ENCODE assay signal across 1 cellular context in genomic region chr5:150510460-150511263, GRCh38.
TF ChIP-seq lines count a peak whose summit lies in the region.

No MANE protein-coding gene starts in this region.

TF ChIP-seq in HepG2, 621 proteins besides CTCF, POLR2A, EP300 and RAD21 (continued from another document and continues in another):
- TF ChIP-seq ZBTB33 (CRISPR knock-in tag; IDR thresholded peaks at IDR 0.05), result peak; percentile 46; the same call in 1 of the 2 replicates
- no peak for TF ChIP-seq SNAPC2 (CRISPR knock-in tag; IDR thresholded peaks at IDR 0.05)
- no peak for TF ChIP-seq ZNF773 (CRISPR knock-in tag; IDR thresholded peaks at IDR 0.05; ENCODE audit: borderline replicate concordance)
- no peak for TF ChIP-seq HNRNPH1 (optimal IDR thresholded peaks at IDR 0.05; ENCODE audit: low read depth, low read length)
- TF ChIP-seq ZNF431 (CRISPR knock-in tag; IDR thresholded peaks at IDR 0.05; ENCODE audit: borderline replicate concordance, low read depth), result no peak
- TF ChIP-seq, protein P1, sequence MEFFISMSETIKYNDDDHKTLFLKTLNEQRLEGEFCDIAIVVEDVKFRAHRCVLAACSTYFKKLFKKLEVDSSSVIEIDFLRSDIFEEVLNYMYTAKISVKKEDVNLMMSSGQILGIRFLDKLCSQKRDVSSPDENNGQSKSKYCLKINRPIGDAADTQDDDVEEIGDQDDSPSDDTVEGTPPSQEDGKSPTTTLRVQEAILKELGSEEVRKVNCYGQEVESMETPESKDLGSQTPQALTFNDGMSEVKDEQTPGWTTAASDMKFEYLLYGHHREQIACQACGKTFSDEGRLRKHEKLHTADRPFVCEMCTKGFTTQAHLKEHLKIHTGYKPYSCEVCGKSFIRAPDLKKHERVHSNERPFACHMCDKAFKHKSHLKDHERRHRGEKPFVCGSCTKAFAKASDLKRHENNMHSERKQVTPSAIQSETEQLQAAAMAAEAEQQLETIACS (CRISPR knock-in tag; IDR thresholded peaks at IDR 0.05), result no peak
- no peak for TF ChIP-seq ZNF138 (CRISPR knock-in tag; IDR thresholded peaks at IDR 0.05; ENCODE audit: low read depth)
- TF ChIP-seq ZNF160 (CRISPR knock-in tag; IDR thresholded peaks at IDR 0.05), result no peak
- TF ChIP-seq ZSCAN22 (CRISPR knock-in tag; IDR thresholded peaks at IDR 0.05), result 0 out of 2 replicates have a peak, but pooled peaks have one; percentile 27
- peak; percentile 47; the same call in 1 of the 2 replicates for TF ChIP-seq KDM2A (CRISPR knock-in tag; IDR thresholded peaks at IDR 0.05; ENCODE audit: borderline replicate concordance, low read depth)
- TF ChIP-seq MXD3 (CRISPR knock-in tag; IDR thresholded peaks at IDR 0.05), result no peak
- TF ChIP-seq NCOR1 (IDR thresholded peaks at IDR 0.05; ENCODE audit: borderline replicate concordance, low read length), result peak; percentile 70; the same call in 1 of the 2 replicates
- 0 out of 2 replicates have a peak, but pooled peaks have one; percentile 64 for TF ChIP-seq ZNF33A (CRISPR knock-in tag; IDR thresholded peaks at IDR 0.05; ENCODE audit: borderline replicate concordance)
- TF ChIP-seq, protein P2, sequence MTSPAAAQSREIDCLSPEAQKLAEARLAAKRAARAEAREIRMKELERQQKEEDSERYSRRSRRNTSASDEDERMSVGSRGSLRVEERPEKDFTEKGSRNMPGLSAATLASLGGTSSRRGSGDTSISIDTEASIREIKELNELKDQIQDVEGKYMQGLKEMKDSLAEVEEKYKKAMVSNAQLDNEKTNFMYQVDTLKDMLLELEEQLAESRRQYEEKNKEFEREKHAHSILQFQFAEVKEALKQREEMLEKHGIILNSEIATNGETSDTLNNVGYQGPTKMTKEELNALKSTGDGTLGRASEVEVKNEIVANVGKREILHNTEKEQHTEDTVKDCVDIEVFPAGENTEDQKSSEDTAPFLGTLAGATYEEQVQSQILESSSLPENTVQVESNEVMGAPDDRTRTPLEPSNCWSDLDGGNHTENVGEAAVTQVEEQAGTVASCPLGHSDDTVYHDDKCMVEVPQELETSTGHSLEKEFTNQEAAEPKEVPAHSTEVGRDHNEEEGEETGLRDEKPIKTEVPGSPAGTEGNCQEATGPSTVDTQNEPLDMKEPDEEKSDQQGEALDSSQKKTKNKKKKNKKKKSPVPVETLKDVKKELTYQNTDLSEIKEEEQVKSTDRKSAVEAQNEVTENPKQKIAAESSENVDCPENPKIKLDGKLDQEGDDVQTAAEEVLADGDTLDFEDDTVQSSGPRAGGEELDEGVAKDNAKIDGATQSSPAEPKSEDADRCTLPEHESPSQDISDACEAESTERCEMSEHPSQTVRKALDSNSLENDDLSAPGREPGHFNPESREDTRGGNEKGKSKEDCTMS (CRISPR knock-in tag; conservative IDR thresholded peaks at IDR 0.05), result no peak
- TF ChIP-seq ARNT2 (CRISPR knock-in tag; IDR thresholded peaks at IDR 0.05; ENCODE audit: low read depth), result no peak
- TF ChIP-seq GATAD1 (CRISPR knock-in tag; IDR thresholded peaks at IDR 0.05), result peak; percentile 36
- peak; percentile 97 for TF ChIP-seq PATZ1 (CRISPR knock-in tag; IDR thresholded peaks at IDR 0.05)
- TF ChIP-seq MIXL1 (CRISPR knock-in tag; IDR thresholded peaks at IDR 0.05), result 0 out of 2 replicates have a peak, but pooled peaks have one; percentile 56
- no peak for TF ChIP-seq ZNF841 (CRISPR knock-in tag; IDR thresholded peaks at IDR 0.05; ENCODE audit: borderline replicate concordance)
- no peak for TF ChIP-seq ZFP36L1 (CRISPR knock-in tag; IDR thresholded peaks at IDR 0.05)
- TF ChIP-seq ZNF784 (CRISPR knock-in tag; IDR thresholded peaks at IDR 0.05; ENCODE audit: borderline replicate concordance), result peak; percentile 65; the same call in 1 of the 2 replicates
- no peak for TF ChIP-seq ZNF253 (CRISPR knock-in tag; IDR thresholded peaks at IDR 0.05; ENCODE audit: borderline replicate concordance)
- TF ChIP-seq FOXJ3 (CRISPR knock-in tag; IDR thresholded peaks at IDR 0.05; ENCODE audit: borderline replicate concordance), result peak; percentile 74; the same call in 1 of the 2 replicates
- peak; percentile 82 for TF ChIP-seq ZFX (CRISPR knock-in tag; IDR thresholded peaks at IDR 0.05; ENCODE audit: low read depth)
- TF ChIP-seq SRSF9 (IDR thresholded peaks at IDR 0.05; ENCODE audit: borderline replicate concordance, insufficient read depth, low read depth, low read length, poor library complexity, severe bottlenecking), result no peak
- TF ChIP-seq MNT (IDR thresholded peaks at IDR 0.05), result no peak
- no peak for TF ChIP-seq REL (CRISPR knock-in tag; conservative IDR thresholded peaks at IDR 0.05)
- no peak for TF ChIP-seq SNRNP70 (IDR thresholded peaks at IDR 0.05; ENCODE audit: low read depth, low read length)
- TF ChIP-seq ZNF441 (CRISPR knock-in tag; IDR thresholded peaks at IDR 0.05; ENCODE audit: borderline replicate concordance), result 0 out of 2 replicates have a peak, but pooled peaks have one; percentile 37
- no peak for TF ChIP-seq ZNF589 (CRISPR knock-in tag; conservative IDR thresholded peaks at IDR 0.05)
- no peak for TF ChIP-seq TERF1 (CRISPR knock-in tag; IDR thresholded peaks at IDR 0.05)
- TF ChIP-seq RXRA (CRISPR knock-in tag; IDR thresholded peaks at IDR 0.05), result peak; percentile 93
- no peak for TF ChIP-seq HES4 (CRISPR knock-in tag; IDR thresholded peaks at IDR 0.05; ENCODE audit: borderline replicate concordance)
- no peak for TF ChIP-seq RBAK (CRISPR knock-in tag; IDR thresholded peaks at IDR 0.05)
- TF ChIP-seq EEA1 (CRISPR knock-in tag; IDR thresholded peaks at IDR 0.05; ENCODE audit: borderline replicate concordance), result no peak
- TF ChIP-seq NCOA2 (CRISPR knock-in tag; IDR thresholded peaks at IDR 0.05), result peak; percentile 82
- TF ChIP-seq TBP (CRISPR knock-in tag; IDR thresholded peaks at IDR 0.05), result no peak
- TF ChIP-seq ZNF598 (CRISPR knock-in tag; IDR thresholded peaks at IDR 0.05; ENCODE audit: borderline replicate concordance), result no peak
- peak; percentile 16; the same call in 1 of the 2 replicates for TF ChIP-seq BRD4 (CRISPR knock-in tag; IDR thresholded peaks at IDR 0.05)
- TF ChIP-seq TBX3 (IDR thresholded peaks at IDR 0.05; ENCODE audit: borderline replicate concordance), result no peak
- TF ChIP-seq, protein P3, sequence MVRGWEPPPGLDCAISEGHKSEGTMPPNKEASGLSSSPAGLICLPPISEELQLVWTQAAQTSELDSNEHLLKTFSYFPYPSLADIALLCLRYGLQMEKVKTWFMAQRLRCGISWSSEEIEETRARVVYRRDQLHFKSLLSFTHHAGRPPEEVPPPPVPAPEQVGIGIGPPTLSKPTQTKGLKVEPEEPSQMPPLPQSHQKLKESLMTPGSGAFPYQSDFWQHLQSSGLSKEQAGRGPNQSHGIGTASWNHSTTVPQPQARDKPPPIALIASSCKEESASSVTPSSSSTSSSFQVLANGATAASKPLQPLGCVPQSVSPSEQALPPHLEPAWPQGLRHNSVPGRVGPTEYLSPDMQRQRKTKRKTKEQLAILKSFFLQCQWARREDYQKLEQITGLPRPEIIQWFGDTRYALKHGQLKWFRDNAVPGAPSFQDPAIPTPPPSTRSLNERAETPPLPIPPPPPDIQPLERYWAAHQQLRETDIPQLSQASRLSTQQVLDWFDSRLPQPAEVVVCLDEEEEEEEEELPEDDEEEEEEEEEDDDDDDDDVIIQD (CRISPR knock-in tag; IDR thresholded peaks at IDR 0.05; ENCODE audit: low read depth), result peak; percentile 70
- no peak for TF ChIP-seq RBM22 (optimal IDR thresholded peaks at IDR 0.05; ENCODE audit: low read length)
- TF ChIP-seq SOX6 (IDR thresholded peaks at IDR 0.05), result no peak
- TF ChIP-seq SOX6 (CRISPR knock-in tag; IDR thresholded peaks at IDR 0.05), result peak; percentile 89
- peak; percentile 92; the same call in 1 of the 2 replicates for TF ChIP-seq HNF4G (IDR thresholded peaks at IDR 0.05; ENCODE audit: borderline replicate concordance, low read depth, low read length)
- TF ChIP-seq HNF4G (CRISPR knock-in tag; IDR thresholded peaks at IDR 0.05; ENCODE audit: borderline replicate concordance, low read depth), result peak; percentile 89
- 0 out of 2 replicates have a peak, but pooled peaks have one; percentile 61 for TF ChIP-seq ZBTB46 (CRISPR knock-in tag; IDR thresholded peaks at IDR 0.05; ENCODE audit: borderline replicate concordance)
- TF ChIP-seq, protein P4, sequence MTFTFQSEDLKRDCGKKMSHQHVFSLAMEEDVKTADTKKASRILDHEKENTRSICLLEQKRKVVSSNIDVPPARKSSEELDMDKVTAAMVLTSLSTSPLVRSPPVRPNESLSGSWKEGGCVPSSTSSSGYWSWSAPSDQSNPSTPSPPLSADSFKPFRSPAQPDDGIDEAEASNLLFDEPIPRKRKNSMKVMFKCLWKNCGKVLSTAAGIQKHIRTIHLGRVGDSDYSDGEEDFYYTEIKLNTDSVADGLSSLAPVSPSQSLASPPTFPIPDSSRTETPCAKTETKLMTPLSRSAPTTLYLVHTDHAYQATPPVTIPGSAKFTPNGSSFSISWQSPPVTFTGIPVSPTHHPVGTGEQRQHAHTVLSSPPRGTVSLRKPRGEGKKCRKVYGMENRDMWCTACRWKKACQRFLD (CRISPR knock-in tag; IDR thresholded peaks at IDR 0.05; ENCODE audit: borderline replicate concordance), result no peak
- TF ChIP-seq ZNF576 (CRISPR knock-in tag; IDR thresholded peaks at IDR 0.05), result no peak
